8 cellular contexts compared by ENCODE assay signal in genomic region chr20:31705598-31706597, GRCh38. TPM values are rescaled to one million over a fixed set of nuclear protein-coding genes. Genes with fewer than 3 reads are reported as not detected.
DNase-seq lines count a peak whose midpoint lies in the region; ATAC-seq and TF ChIP-seq lines count a peak whose summit lies in the region.

No MANE protein-coding gene starts in this region.

- no peak for TF ChIP-seq POLR2A in thyroid gland (IDR thresholded peaks at IDR 0.05)

- no peak for ATAC-seq in CD4-positive, CD25-positive, alpha-beta regulatory T cell (ENCODE audit: low read depth in 2 of 2)
- ATAC-seq in GM19467 (IDR thresholded peaks at IDR 0.05; ENCODE audit: unreplicated experiment): peak; percentile 85
- ATAC-seq in HG03460 (IDR thresholded peaks at IDR 0.05; ENCODE audit: unreplicated experiment): peak; percentile 92
- ATAC-seq in sciatic nerve: no peak

- H3K9me3 Mint-ChIP-seq in CD4-positive, CD25-positive, alpha-beta regulatory T cell: no peaks in the 10 kb centered on the region
- no peaks in the 10 kb centered on the region for H3K9me3 Mint-ChIP-seq in endodermal cell

- H3K4me1 Mint-ChIP-seq in CD4-positive, CD25-positive, alpha-beta regulatory T cell: peaks cover 22 to 73% (median 51%) of the 10 kb centered on the region in 4 donors
- peaks cover 32% of the 10 kb centered on the region for H3K4me1 Mint-ChIP-seq in endodermal cell

- intact Hi-C loops in thyroid gland (cut with DNase I) (no loop called here), sciatic nerve (cut with DNase I) (no loop called here)

- 97 to 100% methylated on average over 1 to 4 of the region's 4 CpGs for WGBS in endodermal cell (ENCODE audit: insufficient coverage in 1 of 2, insufficient read length in 1 of 2), 2 experiments
- 73 to 88% methylated on average over 4 of the region's 4 CpGs for WGBS in thyroid gland, 2 donors

- no peak overlapping the region for H3K9ac ChIP-seq in endodermal cell (ENCODE audit: extremely low read depth, low read length, poor library complexity, severe bottlenecking)

- TF ChIP-seq CTCF in endodermal cell (conservative IDR thresholded peaks at IDR 0.05) (no peak), thyroid gland (IDR thresholded peaks at IDR 0.05) (no peak)

- H3K4me3 Mint-ChIP-seq in CD4-positive, CD25-positive, alpha-beta regulatory T cell: peak overlapping the region in 1 of 4 donors; percentile 41
- H3K4me3 Mint-ChIP-seq in endodermal cell: no peak overlapping the region

- H3K27me3 Mint-ChIP-seq in CD4-positive, CD25-positive, alpha-beta regulatory T cell: no peaks in the 10 kb centered on the region
- H3K27me3 Mint-ChIP-seq in endodermal cell (ENCODE audit: insufficient read depth): no peaks in the 10 kb centered on the region

- peaks cover 34% of the 10 kb centered on the region for H3K36me3 ChIP-seq in CD4-positive, CD25-positive, alpha-beta regulatory T cell (ENCODE audit: control insufficient read depth, insufficient read depth, low read length)
- peaks cover 35% of the 10 kb centered on the region for H3K36me3 ChIP-seq in endodermal cell (ENCODE audit: control insufficient read depth, insufficient read depth, low read length)
- peaks cover 9 to 12% of the 10 kb centered on the region in 2 donors for H3K36me3 ChIP-seq in thyroid gland

- H3K4me3 ChIP-seq in CD4-positive, CD25-positive, alpha-beta regulatory T cell (ENCODE audit: low read depth, low read length): no peak overlapping the region
- H3K4me3 ChIP-seq in endodermal cell (ENCODE audit: low read length) (no peak overlapping the region), thyroid gland (replicated peaks in 1 of 3) (no peak overlapping the region)

- DNase-seq in CD4-positive, CD25-positive, alpha-beta regulatory T cell: no peak
- DNase-seq in endodermal cell (peak; percentile 38), thyroid gland (no peak), amygdala (lab: John Stamatoyannopoulos, UW) (no peak), sciatic nerve (ENCODE audit: low spot score) (no peak), GDM1 (lab: John Stamatoyannopoulos, UW) (no peak)

- H3K9me3 ChIP-seq in CD4-positive, CD25-positive, alpha-beta regulatory T cell (ENCODE audit: control insufficient read depth in 2 of 2, low read length in 2 of 2): no peaks in the 10 kb centered on the region
- H3K9me3 ChIP-seq in endodermal cell (ENCODE audit: control insufficient read depth, low read length) (no peaks in the 10 kb centered on the region), thyroid gland (no peaks in the 10 kb centered on the region)

- peaks cover 46% of the 10 kb centered on the region for H3K36me3 Mint-ChIP-seq in CD4-positive, CD25-positive, alpha-beta regulatory T cell
- H3K36me3 Mint-ChIP-seq in endodermal cell (ENCODE audit: low read depth): peaks cover 35% of the 10 kb centered on the region

- H3K27ac Mint-ChIP-seq in CD4-positive, CD25-positive, alpha-beta regulatory T cell: peak overlapping the region; percentile 3 to 78 (median 48)
- H3K27ac Mint-ChIP-seq in endodermal cell: peak overlapping the region; percentile 60

- no peaks in the 10 kb centered on the region for H3K27me3 ChIP-seq in CD4-positive, CD25-positive, alpha-beta regulatory T cell (ENCODE audit: control insufficient read depth, insufficient read depth, low read length)
- H3K27me3 ChIP-seq in endodermal cell (ENCODE audit: control insufficient read depth, insufficient read depth, low read length, poor library complexity, severe bottlenecking) (no peaks in the 10 kb centered on the region), thyroid gland (no peaks in the 10 kb centered on the region)

- no peak overlapping the region for H3K27ac ChIP-seq in CD4-positive, CD25-positive, alpha-beta regulatory T cell (ENCODE audit: insufficient read depth, low read length, poor library complexity, severe bottlenecking)
- H3K27ac ChIP-seq in endodermal cell (ENCODE audit: low read depth, low read length) (no peak overlapping the region), thyroid gland (peak overlapping the region; percentile 81 to 99 (median 98))

- H3K4me1 ChIP-seq in CD4-positive, CD25-positive, alpha-beta regulatory T cell (ENCODE audit: control insufficient read depth, insufficient read depth, low read length, poor library complexity, severe bottlenecking): peaks cover 32% of the 10 kb centered on the region
- H3K4me1 ChIP-seq in endodermal cell (ENCODE audit: control insufficient read depth, insufficient read depth, low read length) (peaks cover 17% of the 10 kb centered on the region), thyroid gland (peaks cover 68 to 84% of the 10 kb centered on the region in 2 donors)

RNA-seq across cellular contexts. Expression of gene BCL2L1, which starts 16.8 kb away (rescaled TPM):
- 38.1 TPM for total RNA-seq in CD4-positive, CD25-positive, alpha-beta regulatory T cell
- polyA plus RNA-seq in CD4-positive, CD25-positive, alpha-beta regulatory T cell: 10 to 100 TPM; 15.5 to 19.6 (median 17.3) TPM
- total RNA-seq in endodermal cell (10 to 100 TPM; 60.3 to 89.5 TPM), thyroid gland (100 to 1,000 TPM; 110 to 154 (median 125) TPM), sciatic nerve (112 TPM)
- 46.6 TPM for polyA plus RNA-seq in endodermal cell (2013, experiment 1 of 2)
- 43.2 TPM for polyA plus RNA-seq in endodermal cell (2013, experiment 2 of 2)

RNA-seq across cellular contexts. Expression of gene TPX2, which starts 33.2 kb away (rescaled TPM):
- 5.4 TPM for total RNA-seq in CD4-positive, CD25-positive, alpha-beta regulatory T cell
- polyA plus RNA-seq in CD4-positive, CD25-positive, alpha-beta regulatory T cell: 1 to 10 TPM; 3.1 to 6.3 (median 3.8) TPM
- 100 to 1,000 TPM; 108 to 118 TPM for total RNA-seq in endodermal cell
- polyA plus RNA-seq in endodermal cell (2013, experiment 1 of 2): 137 TPM
- polyA plus RNA-seq in endodermal cell (2013, experiment 2 of 2): 134 TPM
- total RNA-seq in thyroid gland: 1 to 10 TPM in 2 of 4 donors, under 1 TPM in 2; 0.39 to 2.0 (median 0.82) TPM
- total RNA-seq in sciatic nerve: 0.71 TPM

Comparison
In these comparisons a context has a peak if more than half of its experiments do, and no peak if none do; other contexts are left out.
1. ATAC-seq: peak in GM19467 (single experiment) and HG03460 (single experiment); none in CD4-positive, CD25-positive, alpha-beta regulatory T cell (0 of 2) and sciatic nerve (single experiment).
2. H3K27ac ChIP-seq: peak in thyroid gland (3 of 3); none in CD4-positive, CD25-positive, alpha-beta regulatory T cell (single experiment) and endodermal cell (single experiment).
3. RNA of gene TPX2, which starts 33.2 kb away (total RNA-seq): 108 to 118 TPM in endodermal cell; 5.4 TPM in CD4-positive, CD25-positive, alpha-beta regulatory T cell (single experiment), 0.39 to 2.0 TPM in thyroid gland and 0.71 TPM in sciatic nerve (single experiment); every median in the first group is over 10 times any median in the second.